35 cellular contexts compared by ENCODE assay signal in the genomic region with DNA sequence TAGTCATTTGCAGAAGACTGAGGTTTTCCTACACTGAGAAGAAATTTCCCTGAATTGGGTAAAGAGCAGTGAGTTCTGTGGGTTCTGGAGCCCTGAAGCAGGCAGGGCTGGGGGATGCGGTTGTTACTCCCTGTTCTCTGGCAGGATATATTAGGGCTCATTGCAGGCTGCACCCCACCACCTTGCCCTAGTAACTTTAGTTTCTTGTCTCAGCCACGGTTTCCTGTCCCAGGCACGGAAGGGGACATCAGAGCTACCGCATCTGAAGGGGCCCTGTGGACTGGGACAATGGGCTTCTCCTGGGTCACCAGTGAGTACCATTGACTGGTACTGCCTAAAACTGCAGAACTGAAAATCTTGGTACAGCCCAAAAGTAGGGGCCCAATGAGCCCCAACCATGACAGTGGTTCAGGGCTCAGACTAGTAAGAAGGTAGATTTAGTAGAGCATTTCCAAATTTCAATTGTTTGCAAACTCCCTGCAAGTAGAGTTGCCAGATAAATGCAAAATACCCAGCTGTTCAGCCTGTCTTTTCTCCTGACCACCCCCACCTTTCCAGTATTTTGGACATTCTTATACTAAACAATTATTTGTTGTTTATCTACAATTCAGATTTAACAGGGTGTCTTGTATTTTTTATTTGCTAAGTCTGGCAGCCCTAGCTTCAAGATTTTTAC. TPM values are rescaled to one million over a fixed set of nuclear protein-coding genes. Genes with fewer than 3 reads are reported as not detected.
"Had no signal": no experiment of that assay in that cellular context is flagged by ENCODE, and none has a peak within 500 bp of the region (broad histone marks: within the 10 kb centered on the region; RNA-seq: fewer than 3 reads in every experiment).

No MANE protein-coding gene starts in this region.

- H3K9me3 ChIP-seq: ascending aorta, breast epithelium, colonic mucosa had no signal

- ATAC-seq: activated CD4-positive, alpha-beta T cell treated with anti-CD3 and anti-CD28 coated beads for 36 hours; activated naive CD4-positive, alpha-beta T cell treated with anti-CD3 and anti-CD28 coated beads, Interleukin-2, amount 50 U/mL, for 72 hours; activated T-cell treated with anti-CD3 and anti-CD28 coated beads, Interleukin-2, amount 50 U/mL, for 72 hours; T-helper 17 cell had no signal

- H3K4me1 ChIP-seq: ascending aorta, breast epithelium, colonic mucosa had no signal

- FAIRE-seq: endometrium, endothelial cell of umbilical vein, frontal cortex had no signal

- H3K4me3 ChIP-seq: ascending aorta, breast epithelium, cardiac muscle cell, colonic mucosa had no signal

- H3K27me3 ChIP-seq: ascending aorta, breast epithelium, cardiac muscle cell, colonic mucosa had no signal

- H3K27ac ChIP-seq: ascending aorta, breast epithelium, cardiac muscle cell, colonic mucosa, epithelial cell of prostate, WERI-Rb-1 had no signal

- H3K27ac Mint-ChIP-seq: activated B cell treated with CpG ODN at 0.5 μM for 24 hours; activated CD4-positive, alpha-beta memory T cell treated with anti-CD3 and anti-CD28 coated beads, Interleukin-2, amount 10 ng/mL, durations not matched to agents 7 days and 5 days; activated CD4-positive, alpha-beta T cell treated with anti-CD3 and anti-CD28 coated beads for 36 hours; activated CD4-positive, alpha-beta T cell treated with anti-CD3 and anti-CD28 coated beads, Interleukin-2, amount 10 ng/mL, durations not matched to agents 24 days and 14 days; activated naive CD4-positive, alpha-beta T cell treated with anti-CD3 and anti-CD28 coated beads, Interleukin-2, amount 10 ng/mL, durations not matched to agents 7 days and 5 days; activated naive CD4-positive, alpha-beta T cell treated with anti-CD3 and anti-CD28 coated beads, Interleukin-2, amount 50 U/mL, for 72 hours; activated naive CD8-positive, alpha-beta T cell treated with anti-CD3 and anti-CD28 coated beads, Interleukin-2, amount 10 ng/mL, durations not matched to agents 7 days and 5 days; activated T-cell treated with anti-CD3 and anti-CD28 coated beads, Interleukin-2, amount 50 U/mL, for 24 hours; activated T-cell treated with anti-CD3 and anti-CD28 coated beads, Interleukin-2, amount 50 U/mL, for 72 hours; brain; T-helper 17 cell; T-helper 2 cell treated with Interferon-gamma antibody and Interleukin-4, amounts not matched to agents 5 μg/mL and 100 μg/mL, for 36 hours had no signal

- H3K36me3 ChIP-seq: ascending aorta, breast epithelium, cardiac muscle cell, colonic mucosa, WERI-Rb-1 had no signal

- H3K9me3 Mint-ChIP-seq: activated B cell treated with CpG ODN at 0.5 μM for 24 hours; activated CD4-positive, alpha-beta memory T cell treated with anti-CD3 and anti-CD28 coated beads, Interleukin-2, amount 10 ng/mL, durations not matched to agents 7 days and 5 days; activated CD4-positive, alpha-beta T cell treated with anti-CD3 and anti-CD28 coated beads, Interleukin-2, amount 10 ng/mL, durations not matched to agents 24 days and 14 days; activated naive CD4-positive, alpha-beta T cell treated with anti-CD3 and anti-CD28 coated beads, Interleukin-2, amount 10 ng/mL, durations not matched to agents 7 days and 5 days; activated naive CD4-positive, alpha-beta T cell treated with anti-CD3 and anti-CD28 coated beads, Interleukin-2, amount 50 U/mL, for 72 hours; activated naive CD8-positive, alpha-beta T cell treated with anti-CD3 and anti-CD28 coated beads, Interleukin-2, amount 10 ng/mL, durations not matched to agents 7 days and 5 days; activated T-cell treated with anti-CD3 and anti-CD28 coated beads, Interleukin-2, amount 50 U/mL, for 24 hours; activated T-cell treated with anti-CD3 and anti-CD28 coated beads, Interleukin-2, amount 50 U/mL, for 72 hours; T-helper 2 cell treated with Interferon-gamma antibody and Interleukin-4, amounts not matched to agents 5 μg/mL and 100 μg/mL, for 36 hours had no signal

- DNase-seq: activated B cell treated with CpG ODN at 0.5 μM for 24 hours; activated CD4-positive, alpha-beta memory T cell treated with anti-CD3 and anti-CD28 coated beads, Interleukin-2, amount 10 ng/mL, durations not matched to agents 7 days and 5 days; activated CD4-positive, alpha-beta T cell treated with anti-CD3 and anti-CD28 coated beads for 36 hours; activated CD4-positive, alpha-beta T cell treated with anti-CD3 and anti-CD28 coated beads, Interleukin-2, amount 10 ng/mL, durations not matched to agents 24 days and 14 days; activated CD4-positive, alpha-beta T cell treated with anti-CD3 and anti-CD28 coated beads, Interleukin-2, amount 50 U/mL, for 4 hours; activated CD4-positive, CD25-positive, alpha-beta regulatory T cell treated with anti-CD3 and anti-CD28 coated beads, Interleukin-2, amount 50 U/mL, for 72 hours; activated CD8-positive, alpha-beta memory T cell treated with anti-CD3 and anti-CD28 coated beads, Interleukin-2, amount 50 U/mL, for 48 hours; activated gamma-delta T cell; activated naive CD4-positive, alpha-beta T cell; activated naive CD4-positive, alpha-beta T cell treated with anti-CD3 and anti-CD28 coated beads, Interleukin-2, amount 10 ng/mL, durations not matched to agents 7 days and 5 days; activated naive CD8-positive, alpha-beta T cell treated with anti-CD3 and anti-CD28 coated beads, Interleukin-2, amount 10 ng/mL, durations not matched to agents 7 days and 5 days; activated T-cell treated with anti-CD3 and anti-CD28 coated beads for 4 hours; activated T-cell treated with anti-CD3 and anti-CD28 coated beads, Interleukin-2, amount 50 U/mL, for 24 hours; activated T-cell treated with anti-CD3 and anti-CD28 coated beads, Interleukin-2, amount 50 U/mL, for 72 hours; central memory CD4-positive, alpha-beta T cell; cerebellar nuclear complex; colonic mucosa; effector CD8-positive, alpha-beta T cell; foreskin fibroblast; head of caudate nucleus; T-helper 1 cell; T-helper 17 cell; T1000; WERI-Rb-1 had no signal

- H3K36me3 Mint-ChIP-seq: activated naive CD4-positive, alpha-beta T cell treated with anti-CD3 and anti-CD28 coated beads, Interleukin-2, amount 10 ng/mL, durations not matched to agents 7 days and 5 days; activated naive CD4-positive, alpha-beta T cell treated with anti-CD3 and anti-CD28 coated beads, Interleukin-2, amount 50 U/mL, for 72 hours; activated naive CD8-positive, alpha-beta T cell treated with anti-CD3 and anti-CD28 coated beads, Interleukin-2, amount 10 ng/mL, durations not matched to agents 7 days and 5 days; brain had no signal

- H3K4me1 Mint-ChIP-seq: activated B cell treated with CpG ODN at 0.5 μM for 24 hours; activated CD4-positive, alpha-beta memory T cell treated with anti-CD3 and anti-CD28 coated beads, Interleukin-2, amount 10 ng/mL, durations not matched to agents 7 days and 5 days; activated CD4-positive, alpha-beta T cell treated with anti-CD3 and anti-CD28 coated beads for 36 hours; activated CD4-positive, alpha-beta T cell treated with anti-CD3 and anti-CD28 coated beads, Interleukin-2, amount 10 ng/mL, durations not matched to agents 24 days and 14 days; activated naive CD4-positive, alpha-beta T cell treated with anti-CD3 and anti-CD28 coated beads, Interleukin-2, amount 10 ng/mL, durations not matched to agents 7 days and 5 days; activated naive CD8-positive, alpha-beta T cell treated with anti-CD3 and anti-CD28 coated beads, Interleukin-2, amount 10 ng/mL, durations not matched to agents 7 days and 5 days; brain; T-helper 17 cell had no signal

- H3K4me3 Mint-ChIP-seq: activated B cell treated with CpG ODN at 0.5 μM for 24 hours; activated CD4-positive, alpha-beta memory T cell treated with anti-CD3 and anti-CD28 coated beads, Interleukin-2, amount 10 ng/mL, durations not matched to agents 7 days and 5 days; activated CD4-positive, alpha-beta T cell treated with anti-CD3 and anti-CD28 coated beads for 36 hours; activated CD4-positive, alpha-beta T cell treated with anti-CD3 and anti-CD28 coated beads, Interleukin-2, amount 10 ng/mL, durations not matched to agents 24 days and 14 days; activated naive CD4-positive, alpha-beta T cell treated with anti-CD3 and anti-CD28 coated beads, Interleukin-2, amount 10 ng/mL, durations not matched to agents 7 days and 5 days; activated naive CD8-positive, alpha-beta T cell treated with anti-CD3 and anti-CD28 coated beads, Interleukin-2, amount 10 ng/mL, durations not matched to agents 7 days and 5 days; activated T-cell treated with anti-CD3 and anti-CD28 coated beads, Interleukin-2, amount 50 U/mL, for 24 hours; activated T-cell treated with anti-CD3 and anti-CD28 coated beads, Interleukin-2, amount 50 U/mL, for 72 hours; brain; T-helper 17 cell; T-helper 2 cell treated with Interferon-gamma antibody and Interleukin-4, amounts not matched to agents 5 μg/mL and 100 μg/mL, for 36 hours had no signal

RNA-seq across cellular contexts. Expression of a gene that starts 54.5 kb away (rescaled TPM):
- total RNA-seq: activated CD4-positive, alpha-beta T cell treated with anti-CD3 and anti-CD28 coated beads for 36 hours; activated CD4-positive, alpha-beta T cell treated with anti-CD3 and anti-CD28 coated beads, Interleukin-2, amount 10 ng/mL, durations not matched to agents 24 days and 14 days; activated naive CD4-positive, alpha-beta T cell treated with anti-CD3 and anti-CD28 coated beads, Interleukin-2, amount 50 U/mL, for 72 hours; activated naive CD8-positive, alpha-beta T cell treated with anti-CD3 and anti-CD28 coated beads, Interleukin-2, amount 10 ng/mL, durations not matched to agents 7 days and 5 days; dermis microvascular lymphatic vessel endothelial cell; endothelial cell of umbilical vein had no signal
- polyA plus RNA-seq: cardiac muscle cell, endothelial cell of umbilical vein had no signal
